In genomic region chr12:101599311-101599710, GRCh38 we compare ENCODE assay signal across 1 cellular context.
TF ChIP-seq lines count a peak whose summit lies in the region.

No MANE protein-coding gene starts in this region.

TF ChIP-seq in SK-N-SH, 30 proteins besides CTCF, POLR2A, EP300 and RAD21 (continued from another document):
- TF ChIP-seq USF2 (IDR thresholded peaks at IDR 0.05; ENCODE audit: borderline replicate concordance, low read depth, low read length) (no peak), RXRA (IDR thresholded peaks at IDR 0.05; ENCODE audit: borderline replicate concordance, low read depth) (no peak), MXI1 (IDR thresholded peaks at IDR 0.05; ENCODE audit: low read depth, low read length) (no peak), MEF2A (IDR thresholded peaks at IDR 0.05; ENCODE audit: borderline replicate concordance, low read depth) (no peak)
